ENCODE assay signal across 1 cellular context in the genomic region with DNA sequence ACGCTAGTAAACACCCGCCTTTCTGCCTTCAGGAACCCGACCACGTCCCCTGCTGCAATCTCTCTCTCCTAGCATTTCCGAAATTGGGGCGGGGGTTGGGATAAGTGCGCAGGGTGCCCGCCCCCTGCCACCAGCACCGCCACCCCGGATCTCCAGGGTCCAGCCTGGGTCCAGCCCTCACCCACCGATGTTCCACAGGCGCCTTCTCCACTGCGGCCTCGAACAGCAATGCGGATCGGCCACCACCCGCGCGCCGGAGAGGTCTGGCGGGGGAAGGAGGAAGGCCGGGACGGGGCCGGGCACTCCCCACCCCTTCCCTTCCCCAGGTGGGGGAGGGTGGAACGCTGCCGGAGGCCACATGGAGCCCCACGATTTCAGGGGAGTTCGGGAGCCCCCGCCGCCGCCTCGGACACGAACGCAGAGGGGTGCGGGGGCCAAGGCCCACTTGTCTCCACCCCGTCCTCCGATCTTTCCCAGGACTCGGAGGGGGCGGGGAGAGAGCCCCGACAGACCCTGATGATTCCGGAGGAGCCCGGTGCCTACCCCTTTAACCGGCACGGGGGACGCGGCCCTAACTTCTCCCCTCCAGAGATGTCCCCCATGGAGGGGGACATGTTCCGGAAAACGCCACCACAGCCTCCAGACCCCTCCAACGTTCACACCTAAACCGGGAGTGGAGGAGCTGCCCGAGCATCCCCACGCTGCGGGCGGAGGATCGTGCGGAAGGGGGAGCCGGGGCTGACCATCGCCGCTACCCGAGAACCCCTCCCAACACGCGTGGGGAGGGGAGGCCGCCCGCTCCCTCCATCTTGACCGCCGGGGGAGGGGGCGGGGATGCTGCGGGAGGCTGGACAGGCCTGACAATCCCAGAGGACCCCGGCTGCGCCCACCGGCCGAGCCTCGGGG.
TF ChIP-seq lines count a peak whose summit lies in the region.

No MANE protein-coding gene starts in this region.

TF ChIP-seq in GM23338, 12 proteins besides CTCF, POLR2A, EP300 and RAD21 (continued from another document):
- TF ChIP-seq, protein P1, sequence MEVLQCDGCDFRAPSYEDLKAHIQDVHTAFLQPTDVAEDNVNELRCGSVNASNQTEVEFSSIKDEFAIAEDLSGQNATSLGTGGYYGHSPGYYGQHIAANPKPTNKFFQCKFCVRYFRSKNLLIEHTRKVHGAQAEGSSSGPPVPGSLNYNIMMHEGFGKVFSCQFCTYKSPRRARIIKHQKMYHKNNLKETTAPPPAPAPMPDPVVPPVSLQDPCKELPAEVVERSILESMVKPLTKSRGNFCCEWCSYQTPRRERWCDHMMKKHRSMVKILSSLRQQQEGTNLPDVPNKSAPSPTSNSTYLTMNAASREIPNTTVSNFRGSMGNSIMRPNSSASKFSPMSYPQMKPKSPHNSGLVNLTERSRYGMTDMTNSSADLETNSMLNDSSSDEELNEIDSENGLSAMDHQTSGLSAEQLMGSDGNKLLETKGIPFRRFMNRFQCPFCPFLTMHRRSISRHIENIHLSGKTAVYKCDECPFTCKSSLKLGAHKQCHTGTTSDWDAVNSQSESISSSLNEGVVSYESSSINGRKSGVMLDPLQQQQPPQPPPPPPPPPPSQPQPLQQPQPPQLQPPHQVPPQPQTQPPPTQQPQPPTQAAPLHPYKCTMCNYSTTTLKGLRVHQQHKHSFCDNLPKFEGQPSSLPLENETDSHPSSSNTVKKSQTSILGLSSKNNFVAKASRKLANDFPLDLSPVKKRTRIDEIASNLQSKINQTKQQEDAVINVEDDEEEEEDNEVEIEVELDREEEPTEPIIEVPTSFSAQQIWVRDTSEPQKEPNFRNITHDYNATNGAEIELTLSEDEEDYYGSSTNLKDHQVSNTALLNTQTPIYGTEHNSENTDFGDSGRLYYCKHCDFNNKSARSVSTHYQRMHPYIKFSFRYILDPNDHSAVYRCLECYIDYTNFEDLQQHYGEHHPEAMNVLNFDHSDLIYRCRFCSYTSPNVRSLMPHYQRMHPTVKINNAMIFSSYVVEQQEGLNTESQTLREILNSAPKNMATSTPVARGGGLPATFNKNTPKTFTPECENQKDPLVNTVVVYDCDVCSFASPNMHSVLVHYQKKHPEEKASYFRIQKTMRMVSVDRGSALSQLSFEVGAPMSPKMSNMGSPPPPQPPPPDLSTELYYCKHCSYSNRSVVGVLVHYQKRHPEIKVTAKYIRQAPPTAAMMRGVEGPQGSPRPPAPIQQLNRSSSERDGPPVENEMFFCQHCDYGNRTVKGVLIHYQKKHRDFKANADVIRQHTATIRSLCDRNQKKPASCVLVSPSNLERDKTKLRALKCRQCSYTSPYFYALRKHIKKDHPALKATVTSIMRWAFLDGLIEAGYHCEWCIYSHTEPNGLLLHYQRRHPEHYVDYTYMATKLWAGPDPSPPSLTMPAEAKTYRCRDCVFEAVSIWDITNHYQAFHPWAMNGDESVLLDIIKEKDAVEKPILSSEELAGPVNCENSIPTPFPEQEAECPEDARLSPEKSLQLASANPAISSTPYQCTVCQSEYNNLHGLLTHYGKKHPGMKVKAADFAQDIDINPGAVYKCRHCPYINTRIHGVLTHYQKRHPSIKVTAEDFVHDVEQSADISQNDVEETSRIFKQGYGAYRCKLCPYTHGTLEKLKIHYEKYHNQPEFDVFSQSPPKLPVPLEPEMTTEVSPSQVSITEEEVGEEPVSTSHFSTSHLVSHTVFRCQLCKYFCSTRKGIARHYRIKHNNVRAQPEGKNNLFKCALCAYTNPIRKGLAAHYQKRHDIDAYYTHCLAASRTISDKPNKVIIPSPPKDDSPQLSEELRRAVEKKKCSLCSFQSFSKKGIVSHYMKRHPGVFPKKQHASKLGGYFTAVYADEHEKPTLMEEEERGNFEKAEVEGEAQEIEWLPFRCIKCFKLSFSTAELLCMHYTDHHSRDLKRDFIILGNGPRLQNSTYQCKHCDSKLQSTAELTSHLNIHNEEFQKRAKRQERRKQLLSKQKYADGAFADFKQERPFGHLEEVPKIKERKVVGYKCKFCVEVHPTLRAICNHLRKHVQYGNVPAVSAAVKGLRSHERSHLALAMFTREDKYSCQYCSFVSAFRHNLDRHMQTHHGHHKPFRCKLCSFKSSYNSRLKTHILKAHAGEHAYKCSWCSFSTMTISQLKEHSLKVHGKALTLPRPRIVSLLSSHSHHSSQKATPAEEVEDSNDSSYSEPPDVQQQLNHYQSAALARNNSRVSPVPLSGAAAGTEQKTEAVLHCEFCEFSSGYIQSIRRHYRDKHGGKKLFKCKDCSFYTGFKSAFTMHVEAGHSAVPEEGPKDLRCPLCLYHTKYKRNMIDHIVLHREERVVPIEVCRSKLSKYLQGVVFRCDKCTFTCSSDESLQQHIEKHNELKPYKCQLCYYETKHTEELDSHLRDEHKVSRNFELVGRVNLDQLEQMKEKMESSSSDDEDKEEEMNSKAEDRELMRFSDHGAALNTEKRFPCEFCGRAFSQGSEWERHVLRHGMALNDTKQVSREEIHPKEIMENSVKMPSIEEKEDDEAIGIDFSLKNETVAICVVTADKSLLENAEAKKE (CRISPR knock-in tag; IDR thresholded peaks at IDR 0.05), result no peak
- TF ChIP-seq NANOG (IDR thresholded peaks at IDR 0.05; ENCODE audit: borderline replicate concordance), result no peak
- no peak for TF ChIP-seq EZH2 (IDR thresholded peaks at IDR 0.05; ENCODE audit: low read depth, unreplicated experiment)
- TF ChIP-seq, protein P2, sequence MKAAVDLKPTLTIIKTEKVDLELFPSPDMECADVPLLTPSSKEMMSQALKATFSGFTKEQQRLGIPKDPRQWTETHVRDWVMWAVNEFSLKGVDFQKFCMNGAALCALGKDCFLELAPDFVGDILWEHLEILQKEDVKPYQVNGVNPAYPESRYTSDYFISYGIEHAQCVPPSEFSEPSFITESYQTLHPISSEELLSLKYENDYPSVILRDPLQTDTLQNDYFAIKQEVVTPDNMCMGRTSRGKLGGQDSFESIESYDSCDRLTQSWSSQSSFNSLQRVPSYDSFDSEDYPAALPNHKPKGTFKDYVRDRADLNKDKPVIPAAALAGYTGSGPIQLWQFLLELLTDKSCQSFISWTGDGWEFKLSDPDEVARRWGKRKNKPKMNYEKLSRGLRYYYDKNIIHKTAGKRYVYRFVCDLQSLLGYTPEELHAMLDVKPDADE (IDR thresholded peaks at IDR 0.05), result 0 out of 2 replicates have a peak, but pooled peaks have one; percentile 10
- no peak for TF ChIP-seq STAT1 (IDR thresholded peaks at IDR 0.05; ENCODE audit: unreplicated experiment)
